In genomic region chr16:88634994-88635670, GRCh38 we compare ENCODE assay signal across 8 cellular contexts. TPM values are rescaled to one million over a fixed set of nuclear protein-coding genes. Genes with fewer than 3 reads are reported as not detected.
A peak's percentile ranks its signal among the peaks of the same experiment; 100 is the strongest.
DNase-seq lines count a peak whose midpoint lies in the region; ATAC-seq and TF ChIP-seq lines count a peak whose summit lies in the region.

No MANE protein-coding gene starts in this region.

- H3K9me3 Mint-ChIP-seq in activated CD4-positive, alpha-beta T cell treated with anti-CD3 and anti-CD28 coated beads, Interleukin-2, amount 10 ng/mL, durations not matched to agents 24 days and 14 days, result no peaks in the 10 kb centered on the region
- H3K9me3 Mint-ChIP-seq in stimulated activated naive CD8-positive, alpha-beta T cell treated with anti-CD3 and anti-CD28 coated beads, Interleukin-15, amount 100 ng/mL, for 72 hours, result peaks cover 0 to 10% of the 10 kb centered on the region in 2 donors

- no peak for DNase-seq in activated CD4-positive, alpha-beta T cell treated with anti-CD3 and anti-CD28 coated beads, Interleukin-2, amount 10 ng/mL, durations not matched to agents 24 days and 14 days
- DNase-seq in activated CD4-positive, alpha-beta T cell treated with anti-CD3 and anti-CD28 coated beads, Interleukin-2, amount 50 U/mL, for 48 hours, result no peak
- DNase-seq in RPMI7951 (ENCODE audit: low read depth) (peak; percentile 32), fibroblast of villous mesenchyme (ENCODE audit: low read depth) (peak; percentile 40), NOMO-1 (lab: John Stamatoyannopoulos, UW; ENCODE audit: unreplicated experiment in 2 of 2) (no peak), KG1 (lab: John Stamatoyannopoulos, UW) (no peak)
- DNase-seq in stimulated activated naive CD8-positive, alpha-beta T cell treated with anti-CD3 and anti-CD28 coated beads, Interleukin-15, amount 100 ng/mL, for 72 hours, result no peak

- H3K27me3 Mint-ChIP-seq in activated CD4-positive, alpha-beta T cell treated with anti-CD3 and anti-CD28 coated beads, Interleukin-2, amount 10 ng/mL, durations not matched to agents 24 days and 14 days, result peaks cover 18% of the 10 kb centered on the region
- peaks cover 48% of the 10 kb centered on the region for H3K27me3 Mint-ChIP-seq in stimulated activated naive CD8-positive, alpha-beta T cell treated with anti-CD3 and anti-CD28 coated beads, Interleukin-15, amount 100 ng/mL, for 72 hours

- H3K4me1 Mint-ChIP-seq in activated CD4-positive, alpha-beta T cell treated with anti-CD3 and anti-CD28 coated beads, Interleukin-2, amount 10 ng/mL, durations not matched to agents 24 days and 14 days, result peaks cover 21% of the 10 kb centered on the region
- peaks cover 87% of the 10 kb centered on the region for H3K4me1 Mint-ChIP-seq in stimulated activated naive CD8-positive, alpha-beta T cell treated with anti-CD3 and anti-CD28 coated beads, Interleukin-15, amount 100 ng/mL, for 72 hours

- H3K27ac Mint-ChIP-seq in activated CD4-positive, alpha-beta T cell treated with anti-CD3 and anti-CD28 coated beads, Interleukin-2, amount 10 ng/mL, durations not matched to agents 24 days and 14 days, result peak overlapping the region; percentile 34
- peak overlapping the region in 1 of 2 donors; percentile 67 for H3K27ac Mint-ChIP-seq in stimulated activated naive CD8-positive, alpha-beta T cell treated with anti-CD3 and anti-CD28 coated beads, Interleukin-15, amount 100 ng/mL, for 72 hours

- peak overlapping the region; percentile 79 for H3K4me3 Mint-ChIP-seq in activated CD4-positive, alpha-beta T cell treated with anti-CD3 and anti-CD28 coated beads, Interleukin-2, amount 10 ng/mL, durations not matched to agents 24 days and 14 days
- H3K4me3 Mint-ChIP-seq in stimulated activated naive CD8-positive, alpha-beta T cell treated with anti-CD3 and anti-CD28 coated beads, Interleukin-15, amount 100 ng/mL, for 72 hours, result peak overlapping the region; percentile 80 to 92

- peaks cover 10% of the 10 kb centered on the region for H3K36me3 Mint-ChIP-seq in activated CD4-positive, alpha-beta T cell treated with anti-CD3 and anti-CD28 coated beads, Interleukin-2, amount 10 ng/mL, durations not matched to agents 24 days and 14 days (ENCODE audit: low read depth)

- no peak for ATAC-seq in stimulated activated naive CD8-positive, alpha-beta T cell treated with anti-CD3 and anti-CD28 coated beads, Interleukin-15, amount 100 ng/mL, for 72 hours
- ATAC-seq in GM21737 (IDR thresholded peaks at IDR 0.05; ENCODE audit: unreplicated experiment), result no peak

- peak overlapping the region; percentile 58 for H3K4me3 ChIP-seq in fibroblast of villous mesenchyme (ENCODE audit: low read depth, low read length)

- no peak for TF ChIP-seq CTCF in fibroblast of villous mesenchyme (IDR thresholded peaks at IDR 0.05; ENCODE audit: insufficient read depth, low read depth, low read length)

- intact Hi-C loops in activated CD4-positive, alpha-beta T cell treated with anti-CD3 and anti-CD28 coated beads, Interleukin-2, amount 10 ng/mL, durations not matched to agents 24 days and 14 days (cut with micrococcal nuclease), result loop anchor here (2.0 to 5.0 kb wide), 2 partner anchors 16 to 67 kb away; partner anchors contain the start of gene CYBA

RNA-seq across cellular contexts. Expression of gene IL17C, which starts 3.2 kb away (rescaled TPM):
- not detected in 2 replicates for total RNA-seq in activated CD4-positive, alpha-beta T cell treated with anti-CD3 and anti-CD28 coated beads, Interleukin-2, amount 10 ng/mL, durations not matched to agents 24 days and 14 days
- not detected in 2 replicates for total RNA-seq in RPMI7951 (2014; rRNA removed; shearing (Covaris generic))
- total RNA-seq in fibroblast of villous mesenchyme, result not detected in 2 replicates

RNA-seq across cellular contexts. Expression of gene CYBA, which starts 15.7 kb away (rescaled TPM):
- 222 and 228 TPM in 2 replicates for total RNA-seq in activated CD4-positive, alpha-beta T cell treated with anti-CD3 and anti-CD28 coated beads, Interleukin-2, amount 10 ng/mL, durations not matched to agents 24 days and 14 days
- total RNA-seq in RPMI7951 (2014; rRNA removed; shearing (Covaris generic)), result 30.9 and 40.5 TPM in 2 replicates
- 152 and 167 TPM in 2 replicates for total RNA-seq in fibroblast of villous mesenchyme

RNA-seq across cellular contexts. Expression of gene MVD, which starts 27.8 kb away (rescaled TPM):
- total RNA-seq in activated CD4-positive, alpha-beta T cell treated with anti-CD3 and anti-CD28 coated beads, Interleukin-2, amount 10 ng/mL, durations not matched to agents 24 days and 14 days, result 95.7 and 102 TPM in 2 replicates
- 27.8 and 31.3 TPM in 2 replicates for total RNA-seq in RPMI7951 (2014; rRNA removed; shearing (Covaris generic))
- total RNA-seq in fibroblast of villous mesenchyme, result 111 and 124 TPM in 2 replicates

RNA-seq across cellular contexts. Expression of gene SNAI3, which starts 51.2 kb away (rescaled TPM):
- 3.0 and 3.3 TPM in 2 replicates for total RNA-seq in activated CD4-positive, alpha-beta T cell treated with anti-CD3 and anti-CD28 coated beads, Interleukin-2, amount 10 ng/mL, durations not matched to agents 24 days and 14 days
- total RNA-seq in RPMI7951 (2014; rRNA removed; shearing (Covaris generic)), result not detected in 2 replicates
- not detected in 2 replicates for total RNA-seq in fibroblast of villous mesenchyme

Comparison
In these comparisons a context has a peak if more than half of its experiments do, and no peak if none do; other contexts are left out.
1. DNase-seq: peak in RPMI7951 (single experiment) and fibroblast of villous mesenchyme (single experiment); none in activated CD4-positive, alpha-beta T cell treated with anti-CD3 and anti-CD28 coated beads, Interleukin-2, amount 10 ng/mL, durations not matched to agents 24 days and 14 days (single experiment), activated CD4-positive, alpha-beta T cell treated with anti-CD3 and anti-CD28 coated beads, Interleukin-2, amount 50 U/mL, for 48 hours (0 of 2), stimulated activated naive CD8-positive, alpha-beta T cell treated with anti-CD3 and anti-CD28 coated beads, Interleukin-15, amount 100 ng/mL, for 72 hours (0 of 2), NOMO-1 (0 of 2) and KG1 (single experiment).